ENCODE assay signal across 19 cellular contexts in genomic region chr9:136031094-136031493, GRCh38.
DNase-seq lines count a peak whose midpoint lies in the region; ATAC-seq and TF ChIP-seq lines count a peak whose summit lies in the region.
"Had no signal": no experiment of that assay in that cellular context is flagged by ENCODE, and none has a peak within 500 bp of the region (broad histone marks: within the 10 kb centered on the region; RNA-seq: fewer than 3 reads in every experiment).

No MANE protein-coding gene starts in this region.

- peaks cover 41% of the 10 kb centered on the region for H3K4me1 Mint-ChIP-seq in chondrocyte (ENCODE audit: low read depth)
- no peaks in the 10 kb centered on the region for H3K4me1 Mint-ChIP-seq in type B pancreatic cell (ENCODE audit: unreplicated experiment)
- H3K4me1 Mint-ChIP-seq: B cell had no signal

- H3K27me3 ChIP-seq in osteoblast (ENCODE audit: insufficient read depth, low read length) = no peaks in the 10 kb centered on the region
- no peaks in the 10 kb centered on the region for H3K27me3 ChIP-seq in Karpas-422 (ENCODE audit: low read length)
- H3K27me3 ChIP-seq: BLaER1 treated with 17β-estradiol and CSF1 and Interleukin-3, amounts not matched to agents 10 nM and 100 nM had no signal

- H3K4me3 ChIP-seq in osteoblast (ENCODE audit: insufficient read depth, low read length) (no peak overlapping the region), Karpas-422 (ENCODE audit: low read length) (no peak overlapping the region)
- H3K4me3 ChIP-seq: A549; BLaER1 treated with 17β-estradiol and CSF1 and Interleukin-3, amounts not matched to agents 10 nM and 100 nM had no signal

- no peak for TF ChIP-seq CTCF in chondrocyte (IDR thresholded peaks at IDR 0.05)
- no peak for TF ChIP-seq CTCF in osteoblast (IDR thresholded peaks at IDR 0.05; ENCODE audit: extremely low read depth, low read depth, low read length)
- TF ChIP-seq CTCF in type B pancreatic cell (conservative IDR thresholded peaks at IDR 0.05) = no peak

- peak; percentile 44 for DNase-seq in activated effector memory CD4-positive, alpha-beta T cell treated with anti-CD3 and anti-CD28 coated beads, Interleukin-2, amount 50 U/mL, for 16 hours
- no peak for DNase-seq in activated effector memory CD4-positive, alpha-beta T cell treated with Interleukin-2 at 50 U/mL for 16 hours
- DNase-seq in chondrocyte (ENCODE audit: low spot score) = no peak
- DNase-seq in osteoblast (ENCODE audit: insufficient read length, low spot score, missing footprints) = no peak
- DNase-seq in type B pancreatic cell (ENCODE audit: extremely low spot score, unreplicated experiment) = peak; percentile 34
- DNase-seq in stimulated activated CD4-positive, alpha-beta T cell treated with anti-CD3 and anti-CD28 coated beads, Interleukin-1b, Interleukin-23, amount 100 ng/mL, for 48 hours = no peak
- no peak for DNase-seq in Karpas-422
- DNase-seq: AML-193; Caco-2; Calu3; CD4-positive, alpha-beta T cell; CD8-positive, alpha-beta T cell; DMS79 treated with DMSO at 0.1 percent for 48 hours; GF-D8 had no signal

- no peak overlapping the region for H3K9ac ChIP-seq in Karpas-422 (ENCODE audit: low read length)

- H3K4me1 ChIP-seq in osteoblast (ENCODE audit: insufficient read depth, low read length) = peaks cover 18% of the 10 kb centered on the region
- no peaks in the 10 kb centered on the region for H3K4me1 ChIP-seq in Karpas-422 (ENCODE audit: low read length)
- H3K4me1 ChIP-seq: A549, Caco-2 had no signal

- H2AFZ ChIP-seq in osteoblast (ENCODE audit: low read length) (no peak overlapping the region), Karpas-422 (ENCODE audit: low read length) (no peak overlapping the region)

- H3K27ac Mint-ChIP-seq in chondrocyte (ENCODE audit: unreplicated experiment) = peak overlapping the region; percentile 86
- H3K27ac Mint-ChIP-seq in type B pancreatic cell = no peak overlapping the region
- H3K27ac Mint-ChIP-seq: B cell; CD4-positive, alpha-beta T cell; CD8-positive, alpha-beta T cell had no signal

- H3K36me3 Mint-ChIP-seq in chondrocyte (ENCODE audit: low read depth) (peaks cover 4% of the 10 kb centered on the region), type B pancreatic cell (peaks cover 13% of the 10 kb centered on the region)

- no peak for ATAC-seq in HG03469 (IDR thresholded peaks at IDR 0.05; ENCODE audit: unreplicated experiment)
- ATAC-seq: A549; CD8-positive, alpha-beta T cell had no signal

- H3K9me3 ChIP-seq in osteoblast (ENCODE audit: low read depth, low read length) = no peaks in the 10 kb centered on the region
- H3K9me3 ChIP-seq in Karpas-422 (ENCODE audit: low read length) = no peaks in the 10 kb centered on the region; the same call in 1 of the 2 replicates
- H3K9me3 ChIP-seq: A549, Caco-2 had no signal

- H3K4me3 Mint-ChIP-seq in chondrocyte (ENCODE audit: unreplicated experiment) (no peak overlapping the region), type B pancreatic cell (no peak overlapping the region)
- H3K4me3 Mint-ChIP-seq: B cell; CD4-positive, alpha-beta T cell; CD8-positive, alpha-beta T cell had no signal

- H3K9me3 Mint-ChIP-seq in chondrocyte (ENCODE audit: low read depth) (no peaks in the 10 kb centered on the region), type B pancreatic cell (no peaks in the 10 kb centered on the region)

- H3K79me2 ChIP-seq in osteoblast (ENCODE audit: insufficient read depth, low read length) (peaks cover 65% of the 10 kb centered on the region), Karpas-422 (ENCODE audit: low read length) (no peaks in the 10 kb centered on the region)

- H3K27me3 Mint-ChIP-seq in chondrocyte (ENCODE audit: low read depth) (no peaks in the 10 kb centered on the region), type B pancreatic cell (no peaks in the 10 kb centered on the region)
- H3K27me3 Mint-ChIP-seq: CD4-positive, alpha-beta T cell had no signal

- H3K9me2 ChIP-seq in Karpas-422 (replicated peaks; ENCODE audit: insufficient read depth, low read length) = no peaks in the 10 kb centered on the region

- H3K27ac ChIP-seq in osteoblast (ENCODE audit: low read depth, low read length) (peak overlapping the region; percentile 66), Karpas-422 (ENCODE audit: low read length) (no peak overlapping the region)
- H3K27ac ChIP-seq: 22Rv1; A549; BLaER1 treated with 17β-estradiol and CSF1 and Interleukin-3, amounts not matched to agents 10 nM and 100 nM had no signal

- H4K20me1 ChIP-seq in osteoblast (ENCODE audit: insufficient read depth, low read length) (peaks cover 55% of the 10 kb centered on the region), Karpas-422 (ENCODE audit: insufficient read depth, low read depth, low read length) (no peaks in the 10 kb centered on the region)

- H3K4me2 ChIP-seq in osteoblast (ENCODE audit: insufficient read depth, low read length) (no peak overlapping the region), Karpas-422 (ENCODE audit: low read depth, low read length, poor library complexity, severe bottlenecking) (no peak overlapping the region)
- H3K4me2 ChIP-seq: A549 had no signal

- H3K36me3 ChIP-seq in osteoblast (ENCODE audit: insufficient read depth, low read length) (peaks cover 4% of the 10 kb centered on the region), Karpas-422 (ENCODE audit: insufficient read depth, low read length) (no peaks in the 10 kb centered on the region)

Comparison
In these comparisons a context has a peak if more than half of its experiments do, and no peak if none do; other contexts are left out.
1. DNase-seq: peak in activated effector memory CD4-positive, alpha-beta T cell treated with anti-CD3 and anti-CD28 coated beads, Interleukin-2, amount 50 U/mL, for 16 hours (single experiment) and type B pancreatic cell (single experiment); none in activated effector memory CD4-positive, alpha-beta T cell treated with Interleukin-2 at 50 U/mL for 16 hours (single experiment), chondrocyte (single experiment), osteoblast (single experiment), stimulated activated CD4-positive, alpha-beta T cell treated with anti-CD3 and anti-CD28 coated beads, Interleukin-1b, Interleukin-23, amount 100 ng/mL, for 48 hours (single experiment) and Karpas-422 (single experiment).